ENCODE assay signal across 30 cellular contexts in genomic region chr2:64630752-64631151, GRCh38. TPM values are rescaled to one million over a fixed set of nuclear protein-coding genes. Genes with fewer than 3 reads are reported as not detected.
DNase-seq lines count a peak whose midpoint lies in the region; ATAC-seq and TF ChIP-seq lines count a peak whose summit lies in the region.
"Had no signal": no experiment of that assay in that cellular context is flagged by ENCODE, and none has a peak within 500 bp of the region (broad histone marks: within the 10 kb centered on the region; RNA-seq: fewer than 3 reads in every experiment).

No MANE protein-coding gene starts in this region.

- H3K27ac Mint-ChIP-seq in activated naive CD8-positive, alpha-beta T cell: peak overlapping the region; percentile 34
- no peak overlapping the region for H3K27ac Mint-ChIP-seq in activated naive CD8-positive, alpha-beta T cell treated with anti-CD3 and anti-CD28 coated beads, Interleukin-2, amount 50 U/mL, for 24 hours
- H3K27ac Mint-ChIP-seq in T-helper 17 cell: peak overlapping the region; percentile 72
- H3K27ac Mint-ChIP-seq in stimulated activated effector memory CD8-positive, alpha-beta T cell treated with anti-CD3 and anti-CD28 coated beads, Interleukin-12 subunit alpha, Interleukin-12 subunit beta, amount 100 ng/mL, for 72 hours: peak overlapping the region; percentile 56
- H3K27ac Mint-ChIP-seq in CD4-positive, alpha-beta memory T cell: peak overlapping the region in 3 of 7 donors; percentile 32 to 80 (median 43)
- H3K27ac Mint-ChIP-seq: activated CD4-positive, alpha-beta T cell treated with anti-CD3 and anti-CD28 coated beads, Interleukin-2, amount 10 ng/mL, durations not matched to agents 24 days and 14 days had no signal

- H3K27me3 Mint-ChIP-seq in activated naive CD8-positive, alpha-beta T cell: no peaks in the 10 kb centered on the region
- no peaks in the 10 kb centered on the region for H3K27me3 Mint-ChIP-seq in activated naive CD8-positive, alpha-beta T cell treated with anti-CD3 and anti-CD28 coated beads, Interleukin-2, amount 50 U/mL, for 24 hours
- H3K27me3 Mint-ChIP-seq in T-helper 17 cell: no peaks in the 10 kb centered on the region
- no peaks in the 10 kb centered on the region for H3K27me3 Mint-ChIP-seq in CD4-positive, alpha-beta memory T cell
- H3K27me3 Mint-ChIP-seq: activated CD4-positive, alpha-beta T cell treated with anti-CD3 and anti-CD28 coated beads, Interleukin-2, amount 10 ng/mL, durations not matched to agents 24 days and 14 days; brain; naive thymus-derived CD8-positive, alpha-beta T cell had no signal

- no peak for DNase-seq in activated naive CD8-positive, alpha-beta T cell treated with anti-CD3 and anti-CD28 coated beads, Interleukin-2, amount 50 U/mL, for 24 hours
- DNase-seq in T-helper 17 cell (no peak), left lobe of liver (ENCODE audit: low spot score) (peak; percentile 35), BE2C (no peak)
- DNase-seq in stimulated activated effector memory CD8-positive, alpha-beta T cell treated with anti-CD3 and anti-CD28 coated beads, Interleukin-12 subunit alpha, Interleukin-12 subunit beta, amount 100 ng/mL, for 72 hours (ENCODE audit: low spot score in 2 of 2): no peak
- DNase-seq in CD4-positive, alpha-beta memory T cell: no peak
- DNase-seq: activated CD4-positive, alpha-beta T cell treated with anti-CD3 and anti-CD28 coated beads, Interleukin-2, amount 10 ng/mL, durations not matched to agents 24 days and 14 days; cerebellar nuclear complex; DMS79; GF-D8; GM23248; hypothalamus; immature natural killer cell; naive thymus-derived CD8-positive, alpha-beta T cell; NCI-H1092 treated with DMSO at 0.1 percent for 48 hours; NCI-H187; NCI-H526; NK-92 treated with Interleukin-12 subunit alpha and Interleukin-12 subunit beta, amount 100 ng/mL, for 24 hours; PC-9; SHP77; stimulated activated CD4-positive, alpha-beta T cell treated with anti-CD3 and anti-CD28 coated beads, Interleukin-1b, Interleukin-23, amount 100 ng/mL, for 48 hours; substantia nigra; upper lobe of right lung had no signal

- no peak overlapping the region for H3K27ac ChIP-seq in CD4-positive, alpha-beta memory T cell (ENCODE audit: low read depth, low read length)
- H3K27ac ChIP-seq: gastroesophageal sphincter, GM23248, left lung, PC-9, upper lobe of right lung had no signal

- POLR2A ChIA-PET in CD4-positive, alpha-beta memory T cell (lab: Charles Lee; ENCODE audit: partially characterized antibody): no interaction called here

- no peak for ATAC-seq in activated naive CD8-positive, alpha-beta T cell treated with anti-CD3 and anti-CD28 coated beads, Interleukin-2, amount 50 U/mL, for 24 hours
- no peak for ATAC-seq in T-helper 17 cell
- ATAC-seq in left lobe of liver: no peak
- ATAC-seq in stimulated activated effector memory CD8-positive, alpha-beta T cell treated with anti-CD3 and anti-CD28 coated beads, Interleukin-12 subunit alpha, Interleukin-12 subunit beta, amount 100 ng/mL, for 72 hours: no peak
- ATAC-seq in GM21423 (IDR thresholded peaks at IDR 0.05; ENCODE audit: unreplicated experiment): no peak
- ATAC-seq: gastroesophageal sphincter; left lung; naive thymus-derived CD8-positive, alpha-beta T cell; upper lobe of right lung had no signal

- no peaks in the 10 kb centered on the region for H3K27me3 ChIP-seq in CD4-positive, alpha-beta memory T cell (ENCODE audit: insufficient read depth, low read length)
- H3K27me3 ChIP-seq in BE2C: no peaks in the 10 kb centered on the region
- H3K27me3 ChIP-seq: adrenal gland, gastroesophageal sphincter, left lung, upper lobe of right lung had no signal

- CTCF ChIA-PET in CD4-positive, alpha-beta memory T cell (lab: Charles Lee; ENCODE audit: partially characterized antibody): interaction anchor here (1.0 to 2.5 kb wide), 4 partner anchors 14 to 137 kb away, joined by 3 to 8 read pairs (median 3); no protein-coding TSS in a partner anchor

- no peak overlapping the region for H3K4me3 ChIP-seq in CD4-positive, alpha-beta memory T cell (ENCODE audit: low read length in 2 of 2)
- no peak overlapping the region for H3K4me3 ChIP-seq in BE2C (ENCODE audit: low read depth, low read length)
- H3K4me3 ChIP-seq: adrenal gland, gastroesophageal sphincter, GM23248, left lung, PC-9, smooth muscle cell, upper lobe of right lung had no signal

- H3K4me3 Mint-ChIP-seq in activated naive CD8-positive, alpha-beta T cell: no peak overlapping the region
- H3K4me3 Mint-ChIP-seq in activated naive CD8-positive, alpha-beta T cell treated with anti-CD3 and anti-CD28 coated beads, Interleukin-2, amount 50 U/mL, for 24 hours: no peak overlapping the region
- H3K4me3 Mint-ChIP-seq in T-helper 17 cell: no peak overlapping the region
- H3K4me3 Mint-ChIP-seq in stimulated activated effector memory CD8-positive, alpha-beta T cell treated with anti-CD3 and anti-CD28 coated beads, Interleukin-12 subunit alpha, Interleukin-12 subunit beta, amount 100 ng/mL, for 72 hours: no peak overlapping the region
- no peak overlapping the region for H3K4me3 Mint-ChIP-seq in CD4-positive, alpha-beta memory T cell
- H3K4me3 Mint-ChIP-seq: activated CD4-positive, alpha-beta T cell treated with anti-CD3 and anti-CD28 coated beads, Interleukin-2, amount 10 ng/mL, durations not matched to agents 24 days and 14 days; brain; immature natural killer cell had no signal

- no peak for TF ChIP-seq CTCF in BE2C (IDR thresholded peaks at IDR 0.05; ENCODE audit: low read depth, low read length)

- peaks cover 8% of the 10 kb centered on the region for H3K4me1 Mint-ChIP-seq in activated naive CD8-positive, alpha-beta T cell (ENCODE audit: low read depth)
- H3K4me1 Mint-ChIP-seq in activated naive CD8-positive, alpha-beta T cell treated with anti-CD3 and anti-CD28 coated beads, Interleukin-2, amount 50 U/mL, for 24 hours: peaks cover 16% of the 10 kb centered on the region
- H3K4me1 Mint-ChIP-seq in T-helper 17 cell: peaks cover 21% of the 10 kb centered on the region
- peaks cover 2% of the 10 kb centered on the region for H3K4me1 Mint-ChIP-seq in stimulated activated effector memory CD8-positive, alpha-beta T cell treated with anti-CD3 and anti-CD28 coated beads, Interleukin-12 subunit alpha, Interleukin-12 subunit beta, amount 100 ng/mL, for 72 hours
- H3K4me1 Mint-ChIP-seq in CD4-positive, alpha-beta memory T cell: peaks cover under 1 to 6% (median 1%) of the 10 kb centered on the region in 4 donors

- intact Hi-C loops in CD4-positive, alpha-beta memory T cell (cut with micrococcal nuclease): no loop called here

- H3K36me3 ChIP-seq in CD4-positive, alpha-beta memory T cell (ENCODE audit: insufficient read depth, low read length): peaks cover 24% of the 10 kb centered on the region
- no peaks in the 10 kb centered on the region for H3K36me3 ChIP-seq in BE2C

- H3K36me3 Mint-ChIP-seq in activated naive CD8-positive, alpha-beta T cell: peaks cover 13% of the 10 kb centered on the region
- H3K36me3 Mint-ChIP-seq in activated naive CD8-positive, alpha-beta T cell treated with anti-CD3 and anti-CD28 coated beads, Interleukin-2, amount 50 U/mL, for 24 hours (ENCODE audit: low read depth): peaks cover 14% of the 10 kb centered on the region
- H3K36me3 Mint-ChIP-seq in T-helper 17 cell (ENCODE audit: low read depth): peaks cover 12% of the 10 kb centered on the region
- H3K36me3 Mint-ChIP-seq in stimulated activated effector memory CD8-positive, alpha-beta T cell treated with anti-CD3 and anti-CD28 coated beads, Interleukin-12 subunit alpha, Interleukin-12 subunit beta, amount 100 ng/mL, for 72 hours: peaks cover 17% of the 10 kb centered on the region
- H3K36me3 Mint-ChIP-seq in CD4-positive, alpha-beta memory T cell: peaks cover 30 to 31% of the 10 kb centered on the region in 2 donors

- H3K9me3 ChIP-seq in T-helper 17 cell (ENCODE audit: control insufficient read depth, low read length, poor library complexity, severe bottlenecking) (no peaks in the 10 kb centered on the region), BE2C (no peaks in the 10 kb centered on the region)
- no peaks in the 10 kb centered on the region for H3K9me3 ChIP-seq in CD4-positive, alpha-beta memory T cell (ENCODE audit: control insufficient read depth in 1 of 2, low read length in 2 of 2)
- H3K9me3 ChIP-seq: adrenal gland, gastroesophageal sphincter, left lung, upper lobe of right lung had no signal

- H3K9me3 Mint-ChIP-seq in activated naive CD8-positive, alpha-beta T cell (ENCODE audit: low read depth): no peaks in the 10 kb centered on the region
- no peaks in the 10 kb centered on the region for H3K9me3 Mint-ChIP-seq in activated naive CD8-positive, alpha-beta T cell treated with anti-CD3 and anti-CD28 coated beads, Interleukin-2, amount 50 U/mL, for 24 hours
- H3K9me3 Mint-ChIP-seq in stimulated activated effector memory CD8-positive, alpha-beta T cell treated with anti-CD3 and anti-CD28 coated beads, Interleukin-12 subunit alpha, Interleukin-12 subunit beta, amount 100 ng/mL, for 72 hours: no peaks in the 10 kb centered on the region
- H3K9me3 Mint-ChIP-seq in CD4-positive, alpha-beta memory T cell: no peaks in the 10 kb centered on the region
- H3K9me3 Mint-ChIP-seq: activated CD4-positive, alpha-beta T cell treated with anti-CD3 and anti-CD28 coated beads, Interleukin-2, amount 10 ng/mL, durations not matched to agents 24 days and 14 days; brain; immature natural killer cell; naive thymus-derived CD8-positive, alpha-beta T cell had no signal

- no peaks in the 10 kb centered on the region for H3K4me1 ChIP-seq in CD4-positive, alpha-beta memory T cell (ENCODE audit: insufficient read depth, low read length)
- peaks cover 8% of the 10 kb centered on the region for H3K4me1 ChIP-seq in BE2C

RNA-seq across cellular contexts. Expression of gene SERTAD2, which starts 23.0 kb away (rescaled TPM):
- total RNA-seq in T-helper 17 cell: 10 to 100 TPM; 26.4 to 31.1 TPM
- total RNA-seq in left lobe of liver: 13.8 TPM
- total RNA-seq in CD4-positive, alpha-beta memory T cell: 10 to 100 TPM; 23.5 to 24.6 TPM
- 1 to 10 TPM; 2.6 to 5.5 TPM for polyA plus RNA-seq in CD4-positive, alpha-beta memory T cell
- polyA plus RNA-seq in BE2C (2012; ENCODE audit: insufficient read depth, insufficient read length, low read depth): 7.0 TPM
